Comparison of ENCODE assay signal across 27 cellular contexts in the genomic region with DNA sequence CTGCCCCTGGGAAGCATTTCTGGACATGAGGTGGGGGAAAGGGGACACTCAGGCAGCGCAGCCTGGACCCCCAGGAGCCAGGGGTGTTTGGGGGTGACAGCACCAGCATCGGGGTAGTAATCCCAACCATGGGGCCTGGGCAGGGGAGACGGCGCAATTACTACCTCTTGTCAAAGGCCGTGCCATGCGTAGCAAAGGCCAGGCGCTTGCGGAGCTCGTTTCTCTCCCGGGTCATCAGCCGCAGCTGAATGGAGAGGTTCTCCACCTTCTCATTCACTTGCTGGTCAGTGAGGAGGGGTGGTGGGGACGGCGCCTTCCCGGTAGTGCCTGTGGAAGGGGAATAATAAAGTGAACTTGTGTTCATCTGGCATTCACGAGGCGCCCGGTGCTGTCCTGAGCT.
"Had no signal": no experiment of that assay in that cellular context is flagged by ENCODE, and none has a peak within 500 bp of the region (broad histone marks: within the 10 kb centered on the region; RNA-seq: fewer than 3 reads in every experiment).

No MANE protein-coding gene starts in this region.

- H3K4me3 Mint-ChIP-seq: activated CD4-positive, alpha-beta memory T cell treated with anti-CD3 and anti-CD28 coated beads, Interleukin-2, amount 10 ng/mL, durations not matched to agents 7 days and 5 days; activated CD4-positive, alpha-beta T cell treated with anti-CD3 and anti-CD28 coated beads, Interleukin-2, amount 10 ng/mL, durations not matched to agents 7 days and 5 days; activated T-cell treated with anti-CD3 and anti-CD28 coated beads, Interleukin-2, amount 50 U/mL, for 4 hours; activated T-helper 17 cell treated with anti-CD3 and anti-CD28 coated beads, Interleukin-2, amount 50 U/mL, for 72 hours; mesothelial cell of epicardium; naive thymus-derived CD8-positive, alpha-beta T cell; neural progenitor cell; stimulated activated memory B cell treated with anti-CD40 and anti-IgM and Interleukin-4, amounts not matched to agents 10 μg/mL and 1 μg/mL and 100 μg/mL, for 72 hours; WTC11 had no signal

- H3K4me1 ChIP-seq: colonic mucosa, neural progenitor cell, psoas muscle had no signal

- DNase-seq: activated CD4-positive, alpha-beta memory T cell treated with anti-CD3 and anti-CD28 coated beads, Interleukin-2, amount 10 ng/mL, durations not matched to agents 7 days and 5 days; activated CD4-positive, alpha-beta T cell treated with anti-CD3 and anti-CD28 coated beads for 1 hour; activated CD4-positive, alpha-beta T cell treated with anti-CD3 and anti-CD28 coated beads, Interleukin-2, amount 10 ng/mL, durations not matched to agents 7 days and 5 days; activated gamma-delta T cell treated with Interleukin-2 at 50 U/mL for 16 hours; activated naive CD4-positive, alpha-beta T cell treated with anti-CD3 and anti-CD28 coated beads, Interleukin-2, amount 50 U/mL, for 16 hours; activated T-cell treated with anti-CD3 and anti-CD28 coated beads, Interleukin-2, amount 50 U/mL, for 4 hours; amygdala; colonic mucosa; effector CD8-positive, alpha-beta T cell; gastrocnemius medialis; glutamatergic neuron; left ventricle myocardium superior; naive thymus-derived CD8-positive, alpha-beta T cell; psoas muscle; sigmoid colon; small intestine; stimulated activated CD4-positive, alpha-beta T cell treated with anti-CD3 and anti-CD28 coated beads, Interleukin-1b, Interleukin-23, amount 100 ng/mL, for 48 hours; stimulated activated CD4-positive, alpha-beta T cell treated with anti-CD3 and anti-CD28 coated beads, Interleukin-4, amount 100 ng/mL, for 4 hours; stimulated activated CD8-positive, alpha-beta memory T cell treated with anti-CD3 and anti-CD28 coated beads, Interleukin-4, amount 100 ng/mL, for 48 hours; tibial artery had no signal

- H3K4me1 Mint-ChIP-seq: activated CD4-positive, alpha-beta memory T cell treated with anti-CD3 and anti-CD28 coated beads, Interleukin-2, amount 10 ng/mL, durations not matched to agents 7 days and 5 days; activated CD4-positive, alpha-beta T cell treated with anti-CD3 and anti-CD28 coated beads, Interleukin-2, amount 10 ng/mL, durations not matched to agents 7 days and 5 days; activated T-helper 17 cell treated with anti-CD3 and anti-CD28 coated beads, Interleukin-2, amount 50 U/mL, for 72 hours; naive thymus-derived CD8-positive, alpha-beta T cell; stimulated activated memory B cell treated with anti-CD40 and anti-IgM and Interleukin-4, amounts not matched to agents 10 μg/mL and 1 μg/mL and 100 μg/mL, for 72 hours had no signal

- H3K27me3 ChIP-seq: colonic mucosa, gastrocnemius medialis, neural progenitor cell, sigmoid colon, stomach, tibial artery had no signal

- H3K27ac ChIP-seq: colonic mucosa, gastrocnemius medialis, neural progenitor cell, psoas muscle, tibial artery had no signal

- H3K27ac Mint-ChIP-seq: activated CD4-positive, alpha-beta memory T cell treated with anti-CD3 and anti-CD28 coated beads, Interleukin-2, amount 10 ng/mL, durations not matched to agents 7 days and 5 days; activated CD4-positive, alpha-beta T cell treated with anti-CD3 and anti-CD28 coated beads, Interleukin-2, amount 10 ng/mL, durations not matched to agents 7 days and 5 days; activated T-helper 17 cell treated with anti-CD3 and anti-CD28 coated beads, Interleukin-2, amount 50 U/mL, for 72 hours; mesothelial cell of epicardium; naive thymus-derived CD8-positive, alpha-beta T cell; stimulated activated memory B cell treated with anti-CD40 and anti-IgM and Interleukin-4, amounts not matched to agents 10 μg/mL and 1 μg/mL and 100 μg/mL, for 72 hours had no signal

- FAIRE-seq: islet of Langerhans, small intestine had no signal

- H3K27me3 Mint-ChIP-seq: activated CD4-positive, alpha-beta memory T cell treated with anti-CD3 and anti-CD28 coated beads, Interleukin-2, amount 10 ng/mL, durations not matched to agents 7 days and 5 days; activated CD4-positive, alpha-beta T cell treated with anti-CD3 and anti-CD28 coated beads, Interleukin-2, amount 10 ng/mL, durations not matched to agents 7 days and 5 days; activated T-helper 17 cell treated with anti-CD3 and anti-CD28 coated beads, Interleukin-2, amount 50 U/mL, for 72 hours; naive thymus-derived CD8-positive, alpha-beta T cell; stimulated activated memory B cell treated with anti-CD40 and anti-IgM and Interleukin-4, amounts not matched to agents 10 μg/mL and 1 μg/mL and 100 μg/mL, for 72 hours had no signal

- H3K9me3 ChIP-seq: colonic mucosa, gastrocnemius medialis, psoas muscle, sigmoid colon, stomach, tibial artery had no signal

- H3K36me3 Mint-ChIP-seq: naive thymus-derived CD8-positive, alpha-beta T cell; stimulated activated memory B cell treated with anti-CD40 and anti-IgM and Interleukin-4, amounts not matched to agents 10 μg/mL and 1 μg/mL and 100 μg/mL, for 72 hours had no signal

- H3K9me3 Mint-ChIP-seq: activated CD4-positive, alpha-beta memory T cell treated with anti-CD3 and anti-CD28 coated beads, Interleukin-2, amount 10 ng/mL, durations not matched to agents 7 days and 5 days; activated CD4-positive, alpha-beta T cell treated with anti-CD3 and anti-CD28 coated beads, Interleukin-2, amount 10 ng/mL, durations not matched to agents 7 days and 5 days; activated T-cell treated with anti-CD3 and anti-CD28 coated beads, Interleukin-2, amount 50 U/mL, for 4 hours; activated T-helper 17 cell treated with anti-CD3 and anti-CD28 coated beads, Interleukin-2, amount 50 U/mL, for 72 hours; mesothelial cell of epicardium; naive thymus-derived CD8-positive, alpha-beta T cell; neural progenitor cell; stimulated activated memory B cell treated with anti-CD40 and anti-IgM and Interleukin-4, amounts not matched to agents 10 μg/mL and 1 μg/mL and 100 μg/mL, for 72 hours; WTC11 had no signal

- H3K36me3 ChIP-seq: colonic mucosa, neural progenitor cell had no signal

- H3K4me3 ChIP-seq: colonic mucosa, gastrocnemius medialis, neural progenitor cell, psoas muscle, sigmoid colon, stomach, tibial artery had no signal

- ATAC-seq: activated T-cell treated with anti-CD3 and anti-CD28 coated beads, Interleukin-2, amount 50 U/mL, for 4 hours; activated T-helper 17 cell treated with anti-CD3 and anti-CD28 coated beads, Interleukin-2, amount 50 U/mL, for 72 hours; gastrocnemius medialis; naive thymus-derived CD8-positive, alpha-beta T cell; WTC11 had no signal
